ENCODE assay signal across 10 cellular contexts in the genomic region with DNA sequence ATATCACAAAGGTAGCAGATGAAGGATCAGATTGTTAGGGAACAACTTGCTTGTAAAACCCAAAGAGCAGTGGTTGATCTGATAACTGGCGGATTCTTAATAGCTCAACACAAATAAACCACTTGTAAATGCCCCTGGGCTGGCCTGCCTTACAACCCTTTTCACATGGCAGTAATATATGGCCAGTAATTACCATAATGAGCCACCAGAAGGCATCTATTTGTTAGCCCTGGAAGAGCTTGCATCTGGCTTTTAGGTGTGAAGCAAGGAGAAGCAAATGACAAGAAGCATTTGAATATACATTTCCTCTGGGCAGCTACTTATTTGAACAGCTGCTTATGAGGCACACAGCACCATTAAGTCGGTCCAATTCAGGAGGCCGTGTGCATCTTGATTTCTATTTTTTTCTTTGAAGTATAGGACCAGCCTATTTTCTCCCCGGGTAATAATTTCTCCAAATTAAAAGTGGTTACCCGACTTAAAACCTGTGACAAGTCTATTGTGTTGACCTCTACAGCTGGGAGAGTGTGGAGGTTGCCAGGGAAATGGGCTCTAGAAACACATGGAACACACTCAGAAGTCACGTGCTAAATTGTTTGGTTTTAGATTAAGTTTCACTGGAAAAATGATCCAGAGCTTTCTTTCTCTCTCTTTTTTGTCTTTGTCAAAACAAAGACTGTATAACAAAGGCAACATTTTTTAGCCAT.
DNase-seq lines count a peak whose midpoint lies in the region; ATAC-seq and TF ChIP-seq lines count a peak whose summit lies in the region.
"Had no signal": no experiment of that assay in that cellular context is flagged by ENCODE, and none has a peak within 500 bp of the region (broad histone marks: within the 10 kb centered on the region; RNA-seq: fewer than 3 reads in every experiment).

No MANE protein-coding gene starts in this region.

- H3K4me3 Mint-ChIP-seq in endothelial cell (ENCODE audit: unreplicated experiment) = no peak overlapping the region
- H3K4me3 Mint-ChIP-seq: naive B cell; stimulated activated naive B cell treated with anti-CD40 and anti-IgM and Interleukin-4, amounts not matched to agents 10 μg/mL and 1 μg/mL and 100 μg/mL, for 72 hours had no signal

- in situ Hi-C loops in gastrocnemius medialis (cut with MboI; ENCODE audit: low sequenced_read_pairs in 4 of 4) = no loop called here

- no peaks in the 10 kb centered on the region for H3K27me3 ChIP-seq in gastrocnemius medialis

- no peaks in the 10 kb centered on the region for H3K9me3 Mint-ChIP-seq in endothelial cell (ENCODE audit: unreplicated experiment)
- H3K9me3 Mint-ChIP-seq in activated naive CD4-positive, alpha-beta T cell treated with anti-CD3 and anti-CD28 coated beads, Interleukin-2, amount 50 U/mL, for 72 hours = no peaks in the 10 kb centered on the region
- H3K9me3 Mint-ChIP-seq: naive B cell had no signal

- TF ChIP-seq CTCF in endothelial cell (IDR thresholded peaks at IDR 0.05; ENCODE audit: unreplicated experiment) (peak; percentile 32), gastrocnemius medialis (IDR thresholded peaks at IDR 0.05 in 4 of 5, conservative IDR thresholded peaks at IDR 0.05 in 1 of 5) (no peak)

- no peak overlapping the region for H3K4me3 ChIP-seq in gastrocnemius medialis

- DNase-seq in A172 (ENCODE audit: low spot score) (peak; percentile 6), HuH-7 (ENCODE audit: low spot score) (peak; percentile 15), NCI-H524 treated with DMSO at 0.1 percent for 48 hours (lab: John Stamatoyannopoulos, UW) (peak; percentile 63), endothelial cell (ENCODE audit: low spot score) (no peak), gastrocnemius medialis (no peak)
- no peak for DNase-seq in stimulated activated CD4-positive, alpha-beta T cell treated with anti-CD3 and anti-CD28 coated beads, Interleukin-4, amount 100 ng/mL, for 24 hours
- DNase-seq in activated naive CD4-positive, alpha-beta T cell treated with anti-CD3 and anti-CD28 coated beads, Interleukin-2, amount 50 U/mL, for 72 hours (ENCODE audit: low spot score in 2 of 2) = no peak
- DNase-seq: naive B cell; stimulated activated naive B cell treated with anti-CD40 and anti-IgM and Interleukin-4, amounts not matched to agents 10 μg/mL and 1 μg/mL and 100 μg/mL, for 72 hours had no signal

- no peaks in the 10 kb centered on the region for H3K36me3 Mint-ChIP-seq in endothelial cell (ENCODE audit: low read depth, unreplicated experiment)
- H3K36me3 Mint-ChIP-seq in activated naive CD4-positive, alpha-beta T cell treated with anti-CD3 and anti-CD28 coated beads, Interleukin-2, amount 50 U/mL, for 72 hours = no peaks in the 10 kb centered on the region
- H3K36me3 Mint-ChIP-seq: naive B cell; stimulated activated naive B cell treated with anti-CD40 and anti-IgM and Interleukin-4, amounts not matched to agents 10 μg/mL and 1 μg/mL and 100 μg/mL, for 72 hours had no signal

- no peaks in the 10 kb centered on the region for H3K36me3 ChIP-seq in gastrocnemius medialis

- H3K27ac Mint-ChIP-seq in endothelial cell (ENCODE audit: unreplicated experiment) = no peak overlapping the region
- no peak overlapping the region for H3K27ac Mint-ChIP-seq in activated naive CD4-positive, alpha-beta T cell treated with anti-CD3 and anti-CD28 coated beads, Interleukin-2, amount 50 U/mL, for 72 hours
- H3K27ac Mint-ChIP-seq: naive B cell; stimulated activated naive B cell treated with anti-CD40 and anti-IgM and Interleukin-4, amounts not matched to agents 10 μg/mL and 1 μg/mL and 100 μg/mL, for 72 hours had no signal

- peaks cover 2% of the 10 kb centered on the region for H3K27me3 Mint-ChIP-seq in endothelial cell (ENCODE audit: unreplicated experiment)

- no peaks in the 10 kb centered on the region for H3K9me3 ChIP-seq in gastrocnemius medialis

- TF ChIP-seq POLR2A in gastrocnemius medialis (IDR thresholded peaks at IDR 0.05) = no peak

- ATAC-seq in gastrocnemius medialis (no peak), HG03045 (IDR thresholded peaks at IDR 0.05; ENCODE audit: unreplicated experiment) (no peak)
- ATAC-seq in activated naive CD4-positive, alpha-beta T cell treated with anti-CD3 and anti-CD28 coated beads, Interleukin-2, amount 50 U/mL, for 72 hours = no peak
- ATAC-seq: stimulated activated naive B cell treated with anti-CD40 and anti-IgM and Interleukin-4, amounts not matched to agents 10 μg/mL and 1 μg/mL and 100 μg/mL, for 72 hours had no signal

- H3K4me1 Mint-ChIP-seq in endothelial cell (ENCODE audit: unreplicated experiment) = peaks cover 21% of the 10 kb centered on the region
- H3K4me1 Mint-ChIP-seq: naive B cell; stimulated activated naive B cell treated with anti-CD40 and anti-IgM and Interleukin-4, amounts not matched to agents 10 μg/mL and 1 μg/mL and 100 μg/mL, for 72 hours had no signal

- peaks cover 0 to 7% of the 10 kb centered on the region in 2 donors for H3K4me1 ChIP-seq in gastrocnemius medialis

- intact Hi-C loops in gastrocnemius medialis (cut with DNase I; ENCODE audit: low total_unique reads) = no loop called here

- no peak overlapping the region for H3K27ac ChIP-seq in gastrocnemius medialis

Comparison
In these comparisons a context has a peak if more than half of its experiments do, and no peak if none do; other contexts are left out.
1. DNase-seq: peak in A172 (single experiment), HuH-7 (single experiment) and NCI-H524 treated with DMSO at 0.1 percent for 48 hours (single experiment); none in endothelial cell (single experiment), stimulated activated CD4-positive, alpha-beta T cell treated with anti-CD3 and anti-CD28 coated beads, Interleukin-4, amount 100 ng/mL, for 24 hours (single experiment), gastrocnemius medialis (0 of 2) and activated naive CD4-positive, alpha-beta T cell treated with anti-CD3 and anti-CD28 coated beads, Interleukin-2, amount 50 U/mL, for 72 hours (0 of 2).